ENCODE assay signal across 8 cellular contexts in the genomic region with DNA sequence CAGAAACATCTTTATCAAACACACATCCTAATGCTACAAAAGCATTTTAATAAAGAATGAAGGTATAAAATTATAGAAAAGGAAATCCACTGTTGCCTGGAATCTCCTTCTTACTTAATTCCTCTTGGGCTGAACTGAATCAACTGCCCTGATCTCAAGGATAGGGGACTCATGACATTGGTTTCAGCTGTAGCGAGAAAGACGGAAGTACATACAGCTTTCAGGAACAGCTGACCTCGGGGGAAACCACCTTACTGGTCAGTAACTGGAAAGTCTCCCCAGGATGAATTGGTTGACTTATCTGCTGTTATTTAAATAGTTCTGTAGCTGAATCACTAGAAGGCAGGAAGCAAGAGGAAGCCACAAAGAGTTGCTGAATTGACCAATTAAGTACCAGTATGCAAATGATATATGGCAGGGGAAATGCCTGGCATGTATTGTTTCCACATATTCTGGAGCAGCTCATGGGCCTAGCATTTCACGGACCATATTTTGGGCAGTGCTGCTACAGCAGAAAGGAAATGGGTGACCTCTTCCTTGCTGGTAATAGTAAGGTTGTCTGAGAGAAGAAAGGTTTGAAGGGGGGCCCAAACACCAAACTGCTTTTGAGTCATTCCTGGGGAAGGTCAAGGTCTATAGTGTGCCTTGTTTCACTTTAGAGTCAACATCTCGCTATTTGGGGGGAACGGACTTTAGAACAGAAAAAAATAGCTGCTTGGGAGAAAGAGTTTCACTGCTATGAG. TPM values are rescaled to one million over a fixed set of nuclear protein-coding genes. Genes with fewer than 3 reads are reported as not detected.
A peak's percentile ranks its signal among the peaks of the same experiment; 100 is the strongest.
DNase-seq lines count a peak whose midpoint lies in the region; ATAC-seq, FAIRE-seq and TF ChIP-seq lines count a peak whose summit lies in the region.

No MANE protein-coding gene starts in this region.

- H2BK15ac ChIP-seq in mesendoderm (replicated peaks; ENCODE audit: low read depth): no peak overlapping the region

- H3K79me2 ChIP-seq in mesendoderm (ENCODE audit: control insufficient read depth, insufficient read depth, low read length): no peaks in the 10 kb centered on the region

- peak; percentile 99 for ATAC-seq in GM18909 (IDR thresholded peaks at IDR 0.05; ENCODE audit: poor library complexity, unreplicated experiment)
- peak; percentile 97 for ATAC-seq in HG03066 (IDR thresholded peaks at IDR 0.05; ENCODE audit: low read depth, unreplicated experiment)

- peak overlapping the region in 5 of 11 experiments; percentile 15 to 88 (median 78); a peak in 10 of 22 replicates for H3K9ac ChIP-seq in BLaER1 treated with 17β-estradiol and CSF1 and Interleukin-3, amounts not matched to agents 10 nM and 100 nM
- no peak overlapping the region for H3K9ac ChIP-seq in mesendoderm (ENCODE audit: low read length)

- no peak overlapping the region for H2BK120ac ChIP-seq in mesendoderm (ENCODE audit: low read depth, low read length)

- peak overlapping the region; percentile 39 to 95 (median 62) for H3K4me2 ChIP-seq in BLaER1 treated with 17β-estradiol and CSF1 and Interleukin-3, amounts not matched to agents 10 nM and 100 nM
- H3K4me2 ChIP-seq in mesendoderm (ENCODE audit: low read length): no peak overlapping the region

- H3K36me3 ChIP-seq in BLaER1 treated with 17β-estradiol and CSF1 and Interleukin-3, amounts not matched to agents 10 nM and 100 nM: peaks cover 29 to 72% (median 54%) of the 10 kb centered on the region in 11 experiments
- no peaks in the 10 kb centered on the region for H3K36me3 ChIP-seq in bronchial epithelial cell (ENCODE audit: control insufficient read depth, insufficient read depth, low read length)
- H3K36me3 ChIP-seq in mesendoderm (ENCODE audit: control insufficient read depth, insufficient read depth, low read length): no peaks in the 10 kb centered on the region

- H3K4me3 ChIP-seq in BLaER1 treated with 17β-estradiol and CSF1 and Interleukin-3, amounts not matched to agents 10 nM and 100 nM: peak overlapping the region in 3 of 10 experiments; percentile 34 to 38 (median 36); a peak in 6 of 20 replicates
- H3K4me3 ChIP-seq in bronchial epithelial cell (ENCODE audit: low read depth, low read length) (no peak overlapping the region), mesendoderm (ENCODE audit: low read length) (no peak overlapping the region)

- no peaks in the 10 kb centered on the region for H3K79me1 ChIP-seq in mesendoderm (ENCODE audit: low read length)

- H3K23ac ChIP-seq in mesendoderm (ENCODE audit: low read length): no peak overlapping the region

- no peak for TF ChIP-seq CTCF in RWPE1 (conservative IDR thresholded peaks at IDR 0.05; ENCODE audit: low read depth)
- no peak for TF ChIP-seq CTCF in bronchial epithelial cell (IDR thresholded peaks at IDR 0.05; ENCODE audit: insufficient read depth, low read length, severe bottlenecking)

- FAIRE-seq in bronchial epithelial cell (lab: Jason Lieb, UNC): no peak

- H4K5ac ChIP-seq in mesendoderm (ENCODE audit: low read length): no peak overlapping the region

- no peak overlapping the region for H3K18ac ChIP-seq in mesendoderm (ENCODE audit: low read length)

- intact Hi-C loops in posterior vena cava (cut with DNase I): no loop called here

- no peaks in the 10 kb centered on the region for H3K27me3 ChIP-seq in BLaER1 treated with 17β-estradiol and CSF1 and Interleukin-3, amounts not matched to agents 10 nM and 100 nM
- no peaks in the 10 kb centered on the region for H3K27me3 ChIP-seq in bronchial epithelial cell (ENCODE audit: control insufficient read depth, insufficient read depth, low read length)
- H3K27me3 ChIP-seq in mesendoderm (ENCODE audit: insufficient read depth, low read length, poor library complexity): no peaks in the 10 kb centered on the region

- peaks cover 15 to 96% (median 24%) of the 10 kb centered on the region in 10 experiments for H3K4me1 ChIP-seq in BLaER1 treated with 17β-estradiol and CSF1 and Interleukin-3, amounts not matched to agents 10 nM and 100 nM
- no peaks in the 10 kb centered on the region for H3K4me1 ChIP-seq in mesendoderm (ENCODE audit: control insufficient read depth, low read depth, low read length)

- H2AK5ac ChIP-seq in mesendoderm (ENCODE audit: low read length): no peak overlapping the region

- POLR2A ChIA-PET in RWPE1 (lab: Yijun Ruan, JAX; ENCODE audit: low non-redundant PET): no interaction called here

- CTCF ChIA-PET in RWPE1 (lab: Yijun Ruan, JAX): interaction anchor here (0.6 to 1.7 kb wide), 4 partner anchors 9 to 198 kb away, joined by 3 to 4 read pairs (median 3); a partner anchor contains a TSS

- WGBS in mesendoderm (ENCODE audit: extremely low coverage, insufficient coverage, low lambda C conversion rate): no CpG with 5 or more reads among the region's 6 CpGs

- H2BK5ac ChIP-seq in mesendoderm (ENCODE audit: low read length): no peak overlapping the region

- no peak overlapping the region for H3K4ac ChIP-seq in mesendoderm (ENCODE audit: low read depth, low read length)

- no peak overlapping the region for H4K8ac ChIP-seq in mesendoderm (ENCODE audit: low read depth, low read length)

- no peaks in the 10 kb centered on the region for H4K20me1 ChIP-seq in BLaER1 treated with 17β-estradiol and CSF1 and Interleukin-3, amounts not matched to agents 10 nM and 100 nM

- peak overlapping the region in 10 of 11 experiments; percentile 20 to 97 (median 58); a peak in 18 of 22 replicates for H3K27ac ChIP-seq in BLaER1 treated with 17β-estradiol and CSF1 and Interleukin-3, amounts not matched to agents 10 nM and 100 nM
- H3K27ac ChIP-seq in RWPE1 (no peak overlapping the region), mesendoderm (ENCODE audit: low read depth, low read length) (no peak overlapping the region)

- DNase-seq in RWPE1 (ENCODE audit: low spot score) (peak; percentile 88), bronchial epithelial cell (ENCODE audit: low read depth) (peak; percentile 98), mesendoderm (peak; percentile 83), posterior vena cava (ENCODE audit: low spot score) (no peak), NCI-H2227 treated with DMSO at 0.1 percent for 48 hours (lab: John Stamatoyannopoulos, UW) (no peak)

- no peak overlapping the region for H3K56ac ChIP-seq in mesendoderm (ENCODE audit: low read length)

- H3K9me3 ChIP-seq in BLaER1 treated with 17β-estradiol and CSF1 and Interleukin-3, amounts not matched to agents 10 nM and 100 nM (replicated peaks in 1 of 11): peaks cover 6 to 23% (median 11%) of the 10 kb centered on the region in 11 experiments; a peak in 16 of 22 replicates

RNA-seq across cellular contexts. Expression of a gene that starts 43.7 kb away (rescaled TPM):
- 30.8 and 50.4 TPM in 2 replicates for total RNA-seq in bronchial epithelial cell
- 33.0 TPM for polyA plus RNA-seq in mesendoderm (2013, experiment 1 of 2)
- polyA plus RNA-seq in mesendoderm (2013, experiment 2 of 2): 32.5 TPM
- total RNA-seq in posterior vena cava: 1 to 10 TPM; 2.7 to 3.1 TPM

Comparison
In these comparisons a context has a peak if more than half of its experiments do, and no peak if none do; other contexts are left out.
1. H3K27ac ChIP-seq: peak in BLaER1 treated with 17β-estradiol and CSF1 and Interleukin-3, amounts not matched to agents 10 nM and 100 nM (10 of 11); none in RWPE1 (single experiment) and mesendoderm (single experiment).
2. DNase-seq: peak in RWPE1 (single experiment), bronchial epithelial cell (single experiment) and mesendoderm (single experiment); none in posterior vena cava (single experiment) and NCI-H2227 treated with DMSO at 0.1 percent for 48 hours (single experiment).